In genomic region chr19:10553943-10554381, GRCh38 we compare ENCODE assay signal across 9 cellular contexts. TPM values are rescaled to one million over a fixed set of nuclear protein-coding genes. Genes with fewer than 3 reads are reported as not detected.
DNase-seq lines count a peak whose midpoint lies in the region; ATAC-seq and TF ChIP-seq lines count a peak whose summit lies in the region.
"Had no signal": no experiment of that assay in that cellular context is flagged by ENCODE, and none has a peak within 500 bp of the region (broad histone marks: within the 10 kb centered on the region; RNA-seq: fewer than 3 reads in every experiment).

No MANE protein-coding gene starts in this region.

- H3K36me3 Mint-ChIP-seq in neural progenitor cell (peaks cover 21% of the 10 kb centered on the region), osteocyte (ENCODE audit: unreplicated experiment) (peaks cover 32% of the 10 kb centered on the region)

- TF ChIP-seq CTCF in stomach (IDR thresholded peaks at IDR 0.05): no peak
- TF ChIP-seq CTCF in neural progenitor cell (IDR thresholded peaks at IDR 0.05): no peak
- TF ChIP-seq CTCF in osteocyte (IDR thresholded peaks at IDR 0.05): no peak

- H3K4me3 Mint-ChIP-seq in neural progenitor cell (no peak overlapping the region), osteocyte (ENCODE audit: unreplicated experiment) (no peak overlapping the region)

- H3K36me3 ChIP-seq in SK-N-MC (ENCODE audit: insufficient read depth, low read length): peaks cover 64% of the 10 kb centered on the region
- peaks cover 62 to 100% (median 100%) of the 10 kb centered on the region in 4 donors for H3K36me3 ChIP-seq in stomach
- H3K36me3 ChIP-seq in neural progenitor cell: no peaks in the 10 kb centered on the region

- no peak for TF ChIP-seq EP300 in stomach (IDR thresholded peaks at IDR 0.05)

- intact Hi-C loops in stomach (cut with DNase I; ENCODE audit: low total_unique reads): no loop called here

- no peaks in the 10 kb centered on the region for H3K4me1 Mint-ChIP-seq in neural progenitor cell
- no peaks in the 10 kb centered on the region for H3K4me1 Mint-ChIP-seq in osteocyte (ENCODE audit: unreplicated experiment)

- H3F3A ChIP-seq in neural progenitor cell (ENCODE audit: low read depth): peaks cover 22% of the 10 kb centered on the region

- peak; percentile 44 for DNase-seq in activated T-cell treated with anti-CD3 and anti-CD28 coated beads for 1 hour (ENCODE audit: low read depth)
- DNase-seq in activated T-cell treated with anti-CD3 and anti-CD28 coated beads for 4 hours: no peak
- DNase-seq in SK-N-MC (ENCODE audit: low read depth, low spot score): no peak
- peak; percentile 44 for DNase-seq in cerebellum (ENCODE audit: low spot score)
- DNase-seq in stomach: peak; percentile 29
- no peak for DNase-seq in neural progenitor cell (ENCODE audit: low spot score)
- no peak for DNase-seq in osteocyte (ENCODE audit: extremely low spot score, unreplicated experiment)

- H3K27me3 Mint-ChIP-seq in neural progenitor cell (ENCODE audit: insufficient read depth, low read depth) (peaks cover 3% of the 10 kb centered on the region), osteocyte (ENCODE audit: unreplicated experiment) (no peaks in the 10 kb centered on the region)

- ATAC-seq in GM18517 (IDR thresholded peaks at IDR 0.05; ENCODE audit: unreplicated experiment): no peak

- no peak overlapping the region for H3K9ac ChIP-seq in SK-N-MC (ENCODE audit: insufficient read length)
- H3K9ac ChIP-seq in neural progenitor cell: no peak overlapping the region

- no peaks in the 10 kb centered on the region for H3K9me3 ChIP-seq in SK-N-MC (ENCODE audit: low read depth, low read length)
- no peaks in the 10 kb centered on the region for H3K9me3 ChIP-seq in stomach
- H3K9me3 ChIP-seq in neural progenitor cell (ENCODE audit: low read depth): no peaks in the 10 kb centered on the region
- H3K9me3 ChIP-seq: ascending aorta had no signal

- H3K27me3 ChIP-seq in stomach (no peaks in the 10 kb centered on the region), neural progenitor cell (no peaks in the 10 kb centered on the region)
- H3K27me3 ChIP-seq: ascending aorta had no signal

- H3K27ac Mint-ChIP-seq in neural progenitor cell (no peak overlapping the region), osteocyte (ENCODE audit: unreplicated experiment) (no peak overlapping the region)

- H3K27ac ChIP-seq in SK-N-MC (peak overlapping the region; percentile 9; the same call in 1 of the 2 replicates), stomach (peak overlapping the region in 3 of 5 donors; percentile 13 to 26 (median 14)), neural progenitor cell (no peak overlapping the region)
- H3K27ac ChIP-seq: ascending aorta had no signal

- no peaks in the 10 kb centered on the region for H4K20me1 ChIP-seq in neural progenitor cell (ENCODE audit: low read depth)

- no peak for TF ChIP-seq POLR2A in stomach (IDR thresholded peaks at IDR 0.05)

- no peak overlapping the region for H3K4me2 ChIP-seq in neural progenitor cell

- H3K4me1 ChIP-seq in stomach (peaks cover 0 to 31% (median 2%) of the 10 kb centered on the region in 4 donors), neural progenitor cell (no peaks in the 10 kb centered on the region)
- H3K4me1 ChIP-seq: ascending aorta had no signal

- H3K4me3 ChIP-seq in SK-N-MC: no peak overlapping the region
- H3K4me3 ChIP-seq in stomach: peak overlapping the region in 1 of 4 donors; percentile 9
- H3K4me3 ChIP-seq in neural progenitor cell: no peak overlapping the region
- H3K4me3 ChIP-seq: ascending aorta had no signal

- 48 to 71% (median 55%) methylated on average over 8 to 12 of the region's 12 CpGs for WGBS in stomach, 5 donors

- H3K79me2 ChIP-seq in neural progenitor cell (ENCODE audit: low read depth): no peaks in the 10 kb centered on the region

- H3K9me3 Mint-ChIP-seq in neural progenitor cell (no peaks in the 10 kb centered on the region), osteocyte (ENCODE audit: unreplicated experiment) (no peaks in the 10 kb centered on the region)

- H2AFZ ChIP-seq in neural progenitor cell (replicated peaks): no peak overlapping the region

RNA-seq across cellular contexts. Expression of gene ATG4D, which starts 10.3 kb away (rescaled TPM):
- total RNA-seq in cerebellum (10.3 TPM), stomach (100 to 1,000 TPM in 1 of 5 donors, 10 to 100 TPM in 3, 1 to 10 TPM in 1; 2.3 to 336 (median 26.2) TPM), neural progenitor cell (ENCODE audit: low replicate concordance) (5.1 and 29.6 TPM in 2 replicates), osteocyte (28.7 and 30.9 TPM in 2 replicates)
- polyA plus RNA-seq in stomach: 10 to 100 TPM; 26.3 to 48.9 (median 27.2) TPM

RNA-seq across cellular contexts. Expression of gene KRI1, which starts 11.8 kb away (rescaled TPM):
- total RNA-seq in cerebellum: 5.9 TPM
- total RNA-seq in stomach: 100 to 1,000 TPM in 1 of 5 donors, 10 to 100 TPM in 3, 1 to 10 TPM in 1; 4.2 to 116 (median 18.7) TPM
- 10 to 100 TPM; 11.8 to 35.1 (median 12.5) TPM for polyA plus RNA-seq in stomach
- total RNA-seq in neural progenitor cell (ENCODE audit: low replicate concordance): 16.4 and 27.4 TPM in 2 replicates
- 29.0 and 29.3 TPM in 2 replicates for total RNA-seq in osteocyte

RNA-seq across cellular contexts. Expression of gene CDKN2D, which starts 14.8 kb away (rescaled TPM):
- 38.2 TPM for total RNA-seq in cerebellum
- total RNA-seq in stomach: 1 to 10 TPM in 3 of 5 donors, not detected in 2; 4.1 to 8.8 (median 5.5) TPM
- 10 to 100 TPM in 1 of 3 donors, 1 to 10 TPM in 2; 8.1 to 11.8 (median 9.3) TPM for polyA plus RNA-seq in stomach
- total RNA-seq in neural progenitor cell (ENCODE audit: low replicate concordance): 3.4 and 4.4 TPM in 2 replicates
- total RNA-seq in osteocyte: 9.4 and 13.0 TPM in 2 replicates

RNA-seq across cellular contexts. Expression of gene AP1M2, which starts 33.1 kb away (rescaled TPM):
- total RNA-seq in cerebellum (3.0 TPM), stomach (100 to 1,000 TPM in 1 of 5 donors, 10 to 100 TPM in 4; 11.7 to 687 (median 61.0) TPM), neural progenitor cell (ENCODE audit: low replicate concordance) (3.6 and 3.9 TPM in 2 replicates), osteocyte (not detected in 2 replicates)
- polyA plus RNA-seq in stomach: 100 to 1,000 TPM in 2 of 3 donors, 10 to 100 TPM in 1; 74.6 to 116 (median 112) TPM
- total RNA-seq: ascending aorta had no signal

RNA-seq across cellular contexts. Expression of gene S1PR5, which starts 36.7 kb away (rescaled TPM):
- total RNA-seq in cerebellum (0.18 TPM), stomach (under 1 TPM in 1 of 5 donors, not detected in 4; 0.73 TPM), neural progenitor cell (ENCODE audit: low replicate concordance) (0.15 and 1.1 TPM in 2 replicates), osteocyte (0.83 and 1.8 TPM in 2 replicates)
- 10 to 100 TPM in 1 of 3 donors, under 1 TPM in 1, not detected in 1; 0.19 to 13.3 TPM for polyA plus RNA-seq in stomach

Comparison
In these comparisons a context has a peak if more than half of its experiments do, and no peak if none do; other contexts are left out.
1. DNase-seq: peak in activated T-cell treated with anti-CD3 and anti-CD28 coated beads for 1 hour (single experiment), cerebellum (single experiment) and stomach (single experiment); none in activated T-cell treated with anti-CD3 and anti-CD28 coated beads for 4 hours (single experiment), SK-N-MC (single experiment), neural progenitor cell (single experiment) and osteocyte (single experiment).